ENCODE assay signal across 8 cellular contexts in the genomic region with DNA sequence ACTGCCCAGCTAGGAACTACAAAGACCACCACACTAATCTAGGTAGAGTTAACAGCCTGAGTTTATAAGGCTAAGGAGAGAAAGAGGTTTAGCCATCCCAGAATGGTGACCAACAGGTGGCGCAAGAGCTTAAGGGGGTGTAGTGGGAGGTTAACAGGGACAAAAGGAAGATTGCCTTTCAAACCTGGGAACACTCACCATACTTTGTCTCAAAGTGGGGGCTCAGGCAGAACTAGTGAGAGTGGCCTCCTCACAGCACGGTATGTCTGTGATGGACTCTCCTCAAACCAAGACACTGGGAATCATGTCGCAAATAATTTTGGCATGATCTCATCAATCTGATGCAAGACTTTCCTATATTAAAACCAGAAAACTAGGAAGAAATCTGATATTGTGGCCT. TPM values are rescaled to one million over a fixed set of nuclear protein-coding genes. Genes with fewer than 3 reads are reported as not detected.
DNase-seq lines count a peak whose midpoint lies in the region; ATAC-seq and TF ChIP-seq lines count a peak whose summit lies in the region.

No MANE protein-coding gene starts in this region.

- H3K36me3 Mint-ChIP-seq in activated CD8-positive, alpha-beta T cell treated with anti-CD3 and anti-CD28 coated beads, Interleukin-2, amount 10 ng/mL, durations not matched to agents 7 days and 5 days (ENCODE audit: low read depth) = peaks cover 57% of the 10 kb centered on the region

- H3K4me3 ChIP-seq in epithelial cell of proximal tubule (ENCODE audit: low read depth, low read length) = no peak overlapping the region

- DNase-seq in NCI-H1417 (lab: John Stamatoyannopoulos, UW) = peak; percentile 6 to 55 (median 44)
- no peak for DNase-seq in NCI-H1417 treated with DMSO at 0.1 percent for 48 hours (lab: John Stamatoyannopoulos, UW)
- peak; percentile 25 for DNase-seq in NCI-H187 treated with DMSO at 0.1 percent for 48 hours (lab: John Stamatoyannopoulos, UW)
- DNase-seq in activated CD8-positive, alpha-beta T cell treated with anti-CD3 and anti-CD28 coated beads, Interleukin-2, amount 10 ng/mL, durations not matched to agents 7 days and 5 days = peak; percentile 72
- no peak for DNase-seq in epithelial cell of proximal tubule (ENCODE audit: low read depth)
- DNase-seq in renal cortical epithelial cell (ENCODE audit: low read depth) = peak; percentile 45
- no peak for DNase-seq in HuH-7.5 (ENCODE audit: low spot score)

- H3K4me3 Mint-ChIP-seq in activated CD8-positive, alpha-beta T cell treated with anti-CD3 and anti-CD28 coated beads, Interleukin-2, amount 10 ng/mL, durations not matched to agents 7 days and 5 days = no peak overlapping the region

- H3K27me3 Mint-ChIP-seq in activated CD8-positive, alpha-beta T cell treated with anti-CD3 and anti-CD28 coated beads, Interleukin-2, amount 10 ng/mL, durations not matched to agents 7 days and 5 days (ENCODE audit: low read depth) = no peaks in the 10 kb centered on the region

- POLR2A ChIA-PET in activated CD8-positive, alpha-beta T cell treated with anti-CD3 and anti-CD28 coated beads, Interleukin-2, amount 10 ng/mL, durations not matched to agents 7 days and 5 days (lab: Charles Lee) = interaction anchor here (0.9 kb wide), 1 partner anchor 151 kb away, joined by 4 read pairs; no protein-coding TSS in a partner anchor

- H3K27ac Mint-ChIP-seq in activated CD8-positive, alpha-beta T cell treated with anti-CD3 and anti-CD28 coated beads, Interleukin-2, amount 10 ng/mL, durations not matched to agents 7 days and 5 days = no peak overlapping the region

- H3K4me1 Mint-ChIP-seq in activated CD8-positive, alpha-beta T cell treated with anti-CD3 and anti-CD28 coated beads, Interleukin-2, amount 10 ng/mL, durations not matched to agents 7 days and 5 days (ENCODE audit: low read depth) = no peaks in the 10 kb centered on the region

- H3K9me3 Mint-ChIP-seq in activated CD8-positive, alpha-beta T cell treated with anti-CD3 and anti-CD28 coated beads, Interleukin-2, amount 10 ng/mL, durations not matched to agents 7 days and 5 days (ENCODE audit: insufficient read depth) = no peaks in the 10 kb centered on the region

- CTCF ChIA-PET in activated CD8-positive, alpha-beta T cell treated with anti-CD3 and anti-CD28 coated beads, Interleukin-2, amount 10 ng/mL, durations not matched to agents 7 days and 5 days (lab: Charles Lee) = interaction anchor here (0.6 to 7.9 kb wide), 22 partner anchors 8 to 557 kb away, joined by 3 to 116 read pairs (median 4); a partner anchor contains a TSS

- TF ChIP-seq CTCF in epithelial cell of proximal tubule (conservative IDR thresholded peaks at IDR 0.05; ENCODE audit: low read depth, low read length) = peak; percentile 80

- ATAC-seq in activated CD8-positive, alpha-beta T cell treated with anti-CD3 and anti-CD28 coated beads, Interleukin-2, amount 10 ng/mL, durations not matched to agents 7 days and 5 days = peak; percentile 60
- ATAC-seq in GM19455 (IDR thresholded peaks at IDR 0.05; ENCODE audit: unreplicated experiment) = no peak

RNA-seq across cellular contexts. Expression of a gene that starts 23.4 kb away (rescaled TPM):
- 100 to 1,000 TPM; 203 to 216 TPM for total RNA-seq in activated CD8-positive, alpha-beta T cell treated with anti-CD3 and anti-CD28 coated beads, Interleukin-2, amount 10 ng/mL, durations not matched to agents 7 days and 5 days
- total RNA-seq in epithelial cell of proximal tubule (116 and 200 TPM in 2 replicates), renal cortical epithelial cell (122 and 354 TPM in 2 replicates)

Comparison
In these comparisons a context has a peak if more than half of its experiments do, and no peak if none do; other contexts are left out.
1. DNase-seq: peak in NCI-H1417 (3 of 3), NCI-H187 treated with DMSO at 0.1 percent for 48 hours (single experiment), activated CD8-positive, alpha-beta T cell treated with anti-CD3 and anti-CD28 coated beads, Interleukin-2, amount 10 ng/mL, durations not matched to agents 7 days and 5 days (single experiment) and renal cortical epithelial cell (single experiment); none in NCI-H1417 treated with DMSO at 0.1 percent for 48 hours (single experiment), epithelial cell of proximal tubule (single experiment) and HuH-7.5 (single experiment).